8 cellular contexts compared by ENCODE assay signal in genomic region chr7:101321491-101322401, GRCh38. TPM values are rescaled to one million over a fixed set of nuclear protein-coding genes. Genes with fewer than 3 reads are reported as not detected.
A peak's percentile ranks its signal among the peaks of the same experiment; 100 is the strongest.
DNase-seq lines count a peak whose midpoint lies in the region; ATAC-seq and TF ChIP-seq lines count a peak whose summit lies in the region.

Gene IFT22, minus strand, starts transcription at chr7:101321812. Its CDS starts 103 bp downstream, at chr7:101321709.

- H3K4me3 ChIP-seq in Karpas-422 (ENCODE audit: low read length) (peak within 1 kb of the TSS; percentile 97), Peyer's patch (peak within 1 kb of the TSS; percentile 58 to 95 (median 68)), fibroblast of lung (replicated peaks in 1 of 4; ENCODE audit: control extremely low read depth in 1 of 4, insufficient read depth in 1 of 4, low read depth in 3 of 4, low read length in 4 of 4) (peak within 1 kb of the TSS; percentile 72 to 92 (median 81))

- H3K9me2 ChIP-seq in Karpas-422 (replicated peaks; ENCODE audit: insufficient read depth, low read length), result no peaks in the 10 kb centered on the region

- H3K27me3 Mint-ChIP-seq in naive thymus-derived CD8-positive, alpha-beta T cell, result no peaks in the 10 kb centered on the region
- no peaks in the 10 kb centered on the region for H3K27me3 Mint-ChIP-seq in stimulated activated naive B cell treated with anti-CD40 and anti-IgM and Interleukin-4, amounts not matched to agents 10 μg/mL and 1 μg/mL and 100 μg/mL, for 72 hours

- H3K9me3 Mint-ChIP-seq in naive thymus-derived CD8-positive, alpha-beta T cell, result no peaks in the 10 kb centered on the region
- H3K9me3 Mint-ChIP-seq in stimulated activated naive B cell treated with anti-CD40 and anti-IgM and Interleukin-4, amounts not matched to agents 10 μg/mL and 1 μg/mL and 100 μg/mL, for 72 hours, result no peaks in the 10 kb centered on the region

- H3K36me3 Mint-ChIP-seq in naive thymus-derived CD8-positive, alpha-beta T cell, result peaks cover 0 to 9% (median 5%) of the 10 kb centered on the region in 3 donors
- peaks cover 0 to 5% of the 10 kb centered on the region in 2 donors for H3K36me3 Mint-ChIP-seq in stimulated activated naive B cell treated with anti-CD40 and anti-IgM and Interleukin-4, amounts not matched to agents 10 μg/mL and 1 μg/mL and 100 μg/mL, for 72 hours

- H3K4me1 Mint-ChIP-seq in naive thymus-derived CD8-positive, alpha-beta T cell, result peaks cover 7 to 19% (median 16%) of the 10 kb centered on the region in 4 donors
- H3K4me1 Mint-ChIP-seq in stimulated activated naive B cell treated with anti-CD40 and anti-IgM and Interleukin-4, amounts not matched to agents 10 μg/mL and 1 μg/mL and 100 μg/mL, for 72 hours, result peaks cover 7 to 17% of the 10 kb centered on the region in 2 donors

- H3K27me3 ChIP-seq in Karpas-422 (ENCODE audit: low read length) (no peaks in the 10 kb centered on the region), Peyer's patch (no peaks in the 10 kb centered on the region), fibroblast of lung (ENCODE audit: control insufficient read depth, insufficient read depth, low read length) (no peaks in the 10 kb centered on the region)

- DNase-seq in DMS79 treated with DMSO at 0.1 percent for 48 hours (lab: John Stamatoyannopoulos, UW), result peak; percentile 86
- peak; percentile 98 for DNase-seq in Karpas-422
- peak; percentile 90 to 96 (median 94) for DNase-seq in Peyer's patch
- DNase-seq in activated T-helper 1 cell treated with anti-CD3 and anti-CD28 coated beads, Interleukin-2, amount 50 U/mL, for 16 hours (ENCODE audit: low read depth in 1 of 2, low spot score in 1 of 2), result peak; percentile 54 to 75
- DNase-seq in fibroblast of lung (ENCODE audit: low read depth in 2 of 2), result peak; percentile 86 to 89
- peak; percentile 70 to 93 (median 82) for DNase-seq in naive thymus-derived CD8-positive, alpha-beta T cell
- peak; percentile 85 for DNase-seq in stimulated activated naive B cell treated with anti-CD40 and anti-IgM and Interleukin-4, amounts not matched to agents 10 μg/mL and 1 μg/mL and 100 μg/mL, for 72 hours

- H3K27ac ChIP-seq in Karpas-422 (ENCODE audit: low read length) (no peak within 1 kb of the TSS), Peyer's patch (peak within 1 kb of the TSS; percentile 54 to 82 (median 74)), fibroblast of lung (ENCODE audit: insufficient read depth, low read length) (peak within 1 kb of the TSS; percentile 42)

- H3K4me2 ChIP-seq in Karpas-422 (ENCODE audit: low read depth, low read length, poor library complexity, severe bottlenecking) (peak within 1 kb of the TSS; percentile 73), fibroblast of lung (ENCODE audit: extremely low read depth, insufficient read depth, low read length) (peak within 1 kb of the TSS; percentile 77)

- ATAC-seq in GM21737 (IDR thresholded peaks at IDR 0.05; ENCODE audit: unreplicated experiment), result peak; percentile 98
- ATAC-seq in naive thymus-derived CD8-positive, alpha-beta T cell, result peak; percentile 93 to 95
- peak; percentile 98 for ATAC-seq in stimulated activated naive B cell treated with anti-CD40 and anti-IgM and Interleukin-4, amounts not matched to agents 10 μg/mL and 1 μg/mL and 100 μg/mL, for 72 hours (replicated peaks)

- H3K36me3 ChIP-seq in Karpas-422 (ENCODE audit: insufficient read depth, low read length) (no peaks in the 10 kb centered on the region), Peyer's patch (no peaks in the 10 kb centered on the region), fibroblast of lung (ENCODE audit: control insufficient read depth, insufficient read depth, low read length) (no peaks in the 10 kb centered on the region)

- H3K9ac ChIP-seq in Karpas-422 (ENCODE audit: low read length) (peak within 1 kb of the TSS; percentile 93), fibroblast of lung (ENCODE audit: insufficient read depth, low read length) (peak within 1 kb of the TSS; percentile 67)

- H3K4me1 ChIP-seq in Karpas-422 (ENCODE audit: low read length), result peaks cover 14% of the 10 kb centered on the region
- peaks cover 0 to 8% (median 6%) of the 10 kb centered on the region in 4 donors for H3K4me1 ChIP-seq in Peyer's patch
- no peaks in the 10 kb centered on the region for H3K4me1 ChIP-seq in fibroblast of lung (ENCODE audit: control insufficient read depth, extremely low read depth, insufficient read depth, low read length)

- H2AFZ ChIP-seq in Karpas-422 (ENCODE audit: low read length) (peak within 1 kb of the TSS; percentile 100), fibroblast of lung (ENCODE audit: low read length) (peak within 1 kb of the TSS; percentile 98)

- TF ChIP-seq POLR2A in Peyer's patch (IDR thresholded peaks at IDR 0.05), result peak in 1 of 2 donors; percentile 37

- H4K20me1 ChIP-seq in Karpas-422 (ENCODE audit: insufficient read depth, low read depth, low read length) (no peaks in the 10 kb centered on the region), fibroblast of lung (ENCODE audit: control insufficient read depth, extremely low read depth, insufficient read depth, low read length) (no peaks in the 10 kb centered on the region)

- TF ChIP-seq CTCF in Peyer's patch (IDR thresholded peaks at IDR 0.05) (no peak), fibroblast of lung (conservative IDR thresholded peaks at IDR 0.05 in 1 of 2, IDR thresholded peaks at IDR 0.05 in 1 of 2; ENCODE audit: low read depth in 1 of 2, low read length in 2 of 2) (peak; percentile 37 to 56)

- H3K9me3 ChIP-seq in Karpas-422 (ENCODE audit: low read length) (no peaks in the 10 kb centered on the region), Peyer's patch (no peaks in the 10 kb centered on the region), fibroblast of lung (ENCODE audit: control insufficient read depth, insufficient read depth, low read depth, low read length) (no peaks in the 10 kb centered on the region)

- POLR2A ChIA-PET in naive thymus-derived CD8-positive, alpha-beta T cell (lab: Charles Lee), result interaction anchor here (0.8 to 1.0 kb wide), 2 partner anchors 8 to 104 kb away, joined by 3 read pairs; partner anchors contain the start of gene ZNHIT1

- peak within 1 kb of the TSS; percentile 84 to 94 (median 92) for H3K27ac Mint-ChIP-seq in naive thymus-derived CD8-positive, alpha-beta T cell
- H3K27ac Mint-ChIP-seq in stimulated activated naive B cell treated with anti-CD40 and anti-IgM and Interleukin-4, amounts not matched to agents 10 μg/mL and 1 μg/mL and 100 μg/mL, for 72 hours, result peak within 1 kb of the TSS; percentile 93

- peaks cover 11% of the 10 kb centered on the region for H3K79me2 ChIP-seq in Karpas-422 (ENCODE audit: low read length)
- H3K79me2 ChIP-seq in fibroblast of lung (ENCODE audit: control insufficient read depth, insufficient read depth, low read length), result no peaks in the 10 kb centered on the region

- peak within 1 kb of the TSS; percentile 88 to 95 (median 92) for H3K4me3 Mint-ChIP-seq in naive thymus-derived CD8-positive, alpha-beta T cell
- H3K4me3 Mint-ChIP-seq in stimulated activated naive B cell treated with anti-CD40 and anti-IgM and Interleukin-4, amounts not matched to agents 10 μg/mL and 1 μg/mL and 100 μg/mL, for 72 hours, result peak within 1 kb of the TSS; percentile 91

RNA-seq across cellular contexts. Expression of gene IFT22, which starts in this region (rescaled TPM):
- 29.7 and 39.1 TPM in 2 replicates for total RNA-seq in Karpas-422 (2014; rRNA removed; shearing (Covaris generic); ENCODE audit: low replicate concordance)
- 1 to 10 TPM in 3 of 4 donors, under 1 TPM in 1; 0.85 to 4.6 (median 2.3) TPM for total RNA-seq in Peyer's patch
- total RNA-seq in fibroblast of lung, result 19.8 and 22.9 TPM in 2 replicates
- polyA plus RNA-seq in fibroblast of lung, result 34.2 and 35.2 TPM in 2 replicates
- polyA plus RNA-seq in fibroblast of lung (2012), result 32.9 and 33.8 TPM in 2 replicates
- polyA minus RNA-seq in fibroblast of lung (ENCODE audit: low replicate concordance), result 15.4 TPM in 2 replicates
- total RNA-seq in naive thymus-derived CD8-positive, alpha-beta T cell, result 1 to 10 TPM; 4.0 to 4.2 TPM
- polyA plus RNA-seq in naive thymus-derived CD8-positive, alpha-beta T cell, result 1 to 10 TPM; 6.5 to 8.2 (median 8.0) TPM

Comparison
In these comparisons a context has a peak if more than half of its experiments do, and no peak if none do; other contexts are left out.
1. CTCF ChIP-seq: peak in fibroblast of lung (2 of 2); none in Peyer's patch (0 of 6).
2. Peak in every context shown above with its lines, with median percentiles within 50 percentile points of each other: DNase-seq, ATAC-seq and H3K4me3 ChIP-seq.